Comparison of ENCODE assay signal across 8 cellular contexts in genomic region chr2:238289574-238289973, GRCh38. TPM values are rescaled to one million over a fixed set of nuclear protein-coding genes. Genes with fewer than 3 reads are reported as not detected.
DNase-seq lines count a peak whose midpoint lies in the region; ATAC-seq and TF ChIP-seq lines count a peak whose summit lies in the region.

No MANE protein-coding gene starts in this region.

- ATAC-seq in gastroesophageal sphincter (no peak), HG02642 (IDR thresholded peaks at IDR 0.05; ENCODE audit: poor library complexity, unreplicated experiment) (no peak)

- H3K36me3 ChIP-seq in H7 (replicated peaks; ENCODE audit: control insufficient read depth, insufficient read depth, low read length) (no peaks in the 10 kb centered on the region), gastroesophageal sphincter (no peaks in the 10 kb centered on the region), skeletal muscle satellite cell (ENCODE audit: insufficient read depth, low read length) (no peaks in the 10 kb centered on the region)

- no peaks in the 10 kb centered on the region for H3K27me3 ChIP-seq in H7 (ENCODE audit: control insufficient read depth, insufficient read depth, low read length)
- no peaks in the 10 kb centered on the region for H3K27me3 ChIP-seq in gastroesophageal sphincter
- peaks cover 3% of the 10 kb centered on the region for H3K27me3 ChIP-seq in skeletal muscle satellite cell (ENCODE audit: control insufficient read depth, insufficient read depth, low read length)

- TF ChIP-seq CTCF in VCaP (conservative IDR thresholded peaks at IDR 0.05) (no peak), gastroesophageal sphincter (IDR thresholded peaks at IDR 0.05) (no peak)

- H3K4me3 ChIP-seq in H7 (ENCODE audit: insufficient read depth, low read depth, low read length): peak overlapping the region; percentile 80
- peak overlapping the region in 1 of 2 donors; percentile 80 for H3K4me3 ChIP-seq in gastroesophageal sphincter
- peak overlapping the region; percentile 81 for H3K4me3 ChIP-seq in skeletal muscle satellite cell (ENCODE audit: low read length)

- no peak for TF ChIP-seq POLR2A in gastroesophageal sphincter (IDR thresholded peaks at IDR 0.05)

- no peak for TF ChIP-seq EP300 in gastroesophageal sphincter (IDR thresholded peaks at IDR 0.05)

- peak overlapping the region; percentile 95 for H3K4me2 ChIP-seq in skeletal muscle satellite cell (ENCODE audit: low read length)

- H3K27ac ChIP-seq in VCaP (peak overlapping the region; percentile 96), gastroesophageal sphincter (peak overlapping the region in 3 of 4 donors; percentile 97 to 99 (median 98))

- peak overlapping the region; percentile 82 for H3K9ac ChIP-seq in skeletal muscle satellite cell (ENCODE audit: low read depth, low read length)

- H3K9me3 ChIP-seq in gastroesophageal sphincter: no peaks in the 10 kb centered on the region
- H3K9me3 ChIP-seq in skeletal muscle satellite cell (replicated peaks; ENCODE audit: low read length): no peaks in the 10 kb centered on the region

- peaks cover 11 to 48% (median 32%) of the 10 kb centered on the region in 3 donors for H3K4me1 ChIP-seq in gastroesophageal sphincter
- H3K4me1 ChIP-seq in skeletal muscle satellite cell (ENCODE audit: control insufficient read depth, insufficient read depth, low read length): peaks cover 37% of the 10 kb centered on the region

- DNase-seq in H7: no peak
- no peak for DNase-seq in NCI-H2171 treated with DMSO at 0.1 percent for 48 hours (lab: John Stamatoyannopoulos, UW)
- DNase-seq in DMS114 treated with DMSO at 0.1 percent for 48 hours (lab: John Stamatoyannopoulos, UW; ENCODE audit: unreplicated experiment): no peak
- DNase-seq in globus pallidus (ENCODE audit: low spot score): no peak

- 24 to 63% methylated on average over 3 to 8 of the region's 13 CpGs for WGBS in gastroesophageal sphincter (ENCODE audit: low coverage in 1 of 2), 2 donors

RNA-seq across cellular contexts. Expression of gene PER2, which starts 1.2 kb away (rescaled TPM):
- total RNA-seq in H7 (2014; rRNA removed; shearing (Covaris generic)): 3.6 and 4.8 TPM in 2 replicates
- 10 to 100 TPM in 3 of 4 donors, 1 to 10 TPM in 1; 8.7 to 20.5 (median 17.0) TPM for total RNA-seq in gastroesophageal sphincter
- 1.5 and 3.7 TPM in 2 replicates for total RNA-seq in skeletal muscle satellite cell (2012; rRNA removed)

RNA-seq across cellular contexts. Expression of gene TRAF3IP1, which starts 30.7 kb away (rescaled TPM):
- total RNA-seq in H7 (2014; rRNA removed; shearing (Covaris generic)): 3.9 and 9.5 TPM in 2 replicates
- 10 to 100 TPM; 19.6 to 28.4 (median 21.7) TPM for total RNA-seq in gastroesophageal sphincter
- 6.1 and 6.8 TPM in 2 replicates for total RNA-seq in skeletal muscle satellite cell (2012; rRNA removed)

RNA-seq across cellular contexts. Expression of gene HES6, which starts 49.7 kb away (rescaled TPM):
- total RNA-seq in H7 (2014; rRNA removed; shearing (Covaris generic)): 52.2 and 67.4 TPM in 2 replicates
- total RNA-seq in gastroesophageal sphincter: 10 to 100 TPM in 2 of 4 donors, 1 to 10 TPM in 2; 3.8 to 19.5 (median 12.2) TPM
- total RNA-seq in skeletal muscle satellite cell (2012; rRNA removed): 3.5 and 15.1 TPM in 2 replicates
